25 cellular contexts compared by ENCODE assay signal in the genomic region with DNA sequence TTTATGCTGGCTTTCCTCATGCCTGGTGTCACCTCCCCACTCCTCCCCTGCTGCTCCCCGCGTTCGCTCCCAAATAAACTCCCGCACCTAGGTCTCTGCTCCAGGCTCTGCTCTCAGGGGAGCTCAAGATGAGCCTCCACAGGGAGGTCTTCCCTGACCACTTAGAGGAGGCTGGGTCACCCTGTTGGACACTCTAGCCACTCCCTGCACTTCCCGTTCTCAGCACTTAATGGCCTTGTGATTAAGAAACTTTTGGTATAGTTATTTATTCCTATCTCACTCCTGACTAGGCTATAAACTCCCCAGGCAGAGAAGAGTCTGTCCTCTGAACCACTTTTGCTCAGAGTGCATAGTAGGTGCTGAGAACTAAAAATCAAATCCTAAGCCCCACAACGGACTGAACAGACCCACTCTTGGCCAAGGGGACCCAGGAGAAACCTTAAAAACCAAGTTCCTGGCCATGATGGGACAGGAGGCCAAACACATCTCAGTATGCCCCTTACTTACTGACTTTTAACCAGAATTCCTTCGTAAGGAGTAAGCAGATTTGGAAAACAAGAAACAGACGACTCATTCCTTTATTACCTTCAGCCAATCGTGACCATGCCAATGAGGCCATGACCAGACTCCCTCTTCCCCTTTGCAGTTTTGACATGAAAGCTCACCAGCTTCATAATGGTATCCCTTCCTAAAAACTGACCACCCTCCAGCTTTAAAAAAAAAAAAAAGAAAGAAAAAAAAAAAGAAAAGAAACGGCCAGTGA.
DNase-seq lines count a peak whose midpoint lies in the region; ATAC-seq and TF ChIP-seq lines count a peak whose summit lies in the region.
"Had no signal": no experiment of that assay in that cellular context is flagged by ENCODE, and none has a peak within 500 bp of the region (broad histone marks: within the 10 kb centered on the region; RNA-seq: fewer than 3 reads in every experiment).

No MANE protein-coding gene starts in this region.

- no peak overlapping the region for H3K4me3 ChIP-seq in fibroblast of the aortic adventitia (ENCODE audit: low read depth, low read length)
- H3K4me3 ChIP-seq: prostate gland had no signal

- no peak for TF ChIP-seq CTCF in fibroblast of the aortic adventitia (IDR thresholded peaks at IDR 0.05; ENCODE audit: insufficient read depth, low read length)

- DNase-seq in A172 (ENCODE audit: low spot score) = peak; percentile 19
- DNase-seq in GM03348 (ENCODE audit: low spot score) = peak; percentile 50
- peak; percentile 5 for DNase-seq in RKO (ENCODE audit: low spot score)
- DNase-seq in fibroblast of the aortic adventitia (ENCODE audit: low read depth) = peak; percentile 52
- DNase-seq in stimulated activated CD4-positive, alpha-beta T cell treated with anti-CD3 and anti-CD28 coated beads, Interleukin-12 subunit alpha, Interleukin-12 subunit beta, amount 100 ng/mL, for 4 hours = no peak
- no peak for DNase-seq in activated naive CD4-positive, alpha-beta T cell treated with anti-CD3 and anti-CD28 coated beads, Interleukin-2, amount 50 U/mL, for 72 hours (ENCODE audit: low spot score in 2 of 2)
- DNase-seq: ACHN; activated B cell treated with CpG ODN at 0.5 μM for 24 hours; activated T-cell treated with anti-CD3 and anti-CD28 coated beads, Interleukin-2, amount 50 U/mL, for 4 hours; CD8-positive, alpha-beta T cell; DMS79 treated with DMSO at 0.1 percent for 48 hours; foreskin melanocyte; naive thymus-derived CD4-positive, alpha-beta T cell; NCI-H1092 treated with DMSO at 0.1 percent for 48 hours; NCI-H526; SIG-M5; small intestine; stimulated activated CD4-positive, alpha-beta T cell treated with anti-CD3 and anti-CD28 coated beads, Interleukin-4, amount 100 ng/mL, for 24 hours; T-helper 2 cell had no signal

- no peak overlapping the region for H3K27ac Mint-ChIP-seq in activated naive CD4-positive, alpha-beta T cell treated with anti-CD3 and anti-CD28 coated beads, Interleukin-2, amount 50 U/mL, for 72 hours
- H3K27ac Mint-ChIP-seq: activated B cell treated with CpG ODN at 0.5 μM for 24 hours; activated CD8-positive, alpha-beta T cell treated with anti-CD3 and anti-CD28 coated beads, Interleukin-2, amount 10 ng/mL, durations not matched to agents 7 days and 5 days; activated naive CD4-positive, alpha-beta T cell treated with anti-CD3 and anti-CD28 coated beads, Interleukin-2, amount 50 U/mL, for 24 hours; CD8-positive, alpha-beta T cell; memory B cell; naive thymus-derived CD4-positive, alpha-beta T cell had no signal

- H3K36me3 Mint-ChIP-seq in activated naive CD4-positive, alpha-beta T cell treated with anti-CD3 and anti-CD28 coated beads, Interleukin-2, amount 50 U/mL, for 72 hours = no peaks in the 10 kb centered on the region
- H3K36me3 Mint-ChIP-seq: activated naive CD4-positive, alpha-beta T cell treated with anti-CD3 and anti-CD28 coated beads, Interleukin-2, amount 50 U/mL, for 24 hours; CD8-positive, alpha-beta T cell; memory B cell; naive thymus-derived CD4-positive, alpha-beta T cell had no signal

- H3K9me3 Mint-ChIP-seq in activated naive CD4-positive, alpha-beta T cell treated with anti-CD3 and anti-CD28 coated beads, Interleukin-2, amount 50 U/mL, for 72 hours = no peaks in the 10 kb centered on the region
- H3K9me3 Mint-ChIP-seq: activated B cell treated with CpG ODN at 0.5 μM for 24 hours; activated naive CD4-positive, alpha-beta T cell treated with anti-CD3 and anti-CD28 coated beads, Interleukin-2, amount 50 U/mL, for 24 hours; activated T-cell treated with anti-CD3 and anti-CD28 coated beads, Interleukin-2, amount 50 U/mL, for 4 hours; CD8-positive, alpha-beta T cell; memory B cell had no signal

- ATAC-seq in activated naive CD4-positive, alpha-beta T cell treated with anti-CD3 and anti-CD28 coated beads, Interleukin-2, amount 50 U/mL, for 72 hours = no peak
- no peak for ATAC-seq in HG03520 (IDR thresholded peaks at IDR 0.05; ENCODE audit: unreplicated experiment)
- no peak for ATAC-seq in HG02884 (IDR thresholded peaks at IDR 0.05; ENCODE audit: unreplicated experiment)
- ATAC-seq: activated CD8-positive, alpha-beta T cell treated with anti-CD3 and anti-CD28 coated beads, Interleukin-2, amount 10 ng/mL, durations not matched to agents 7 days and 5 days; activated T-cell treated with anti-CD3 and anti-CD28 coated beads, Interleukin-2, amount 50 U/mL, for 4 hours; CD8-positive, alpha-beta T cell; naive thymus-derived CD4-positive, alpha-beta T cell had no signal

Comparison
In these comparisons a context has a peak if more than half of its experiments do, and no peak if none do; other contexts are left out.
1. DNase-seq: peak in A172 (single experiment), GM03348 (single experiment), RKO (single experiment) and fibroblast of the aortic adventitia (single experiment); none in stimulated activated CD4-positive, alpha-beta T cell treated with anti-CD3 and anti-CD28 coated beads, Interleukin-12 subunit alpha, Interleukin-12 subunit beta, amount 100 ng/mL, for 4 hours (single experiment) and activated naive CD4-positive, alpha-beta T cell treated with anti-CD3 and anti-CD28 coated beads, Interleukin-2, amount 50 U/mL, for 72 hours (0 of 2).